ENCODE assay signal across 8 cellular contexts in genomic region chr11:94876645-94877445, GRCh38.
DNase-seq lines count a peak whose midpoint lies in the region; ATAC-seq and TF ChIP-seq lines count a peak whose summit lies in the region.

No MANE protein-coding gene starts in this region.

- no peak for TF ChIP-seq CTCF in Caco-2 (IDR thresholded peaks at IDR 0.05; ENCODE audit: insufficient read depth in 1 of 2, low read depth in 1 of 2, low read length in 1 of 2, severe bottlenecking in 1 of 2, unreplicated experiment in 1 of 2)

- POLR2A ChIA-PET in Caco-2 (lab: Charles Lee): no interaction called here

- peak overlapping the region; percentile 80 for H3K9ac ChIP-seq in mesenchymal stem cell (ENCODE audit: low read length)

- no peak overlapping the region for H3K23ac ChIP-seq in mesenchymal stem cell (ENCODE audit: low read length in 2 of 2)

- intact Hi-C loops in Caco-2 (cut with micrococcal nuclease; ENCODE audit: unreplicated experiment): no loop called here

- no peaks in the 10 kb centered on the region for H3K9me3 Mint-ChIP-seq in Caco-2 (ENCODE audit: unreplicated experiment)
- H3K9me3 Mint-ChIP-seq in effector memory CD8-positive, alpha-beta T cell: no peaks in the 10 kb centered on the region

- no peak overlapping the region for H3K4me3 Mint-ChIP-seq in Caco-2 (ENCODE audit: unreplicated experiment)
- H3K4me3 Mint-ChIP-seq in effector memory CD8-positive, alpha-beta T cell: no peak overlapping the region

- 8% methylated on average over 7 of the region's 12 CpGs for whole genome bisulfite sequencing in mesenchymal stem cell

- peak overlapping the region; percentile 30 for H4K8ac ChIP-seq in mesenchymal stem cell (ENCODE audit: low read length)

- H2BK5ac ChIP-seq in mesenchymal stem cell (ENCODE audit: low read depth, low read length, poor library complexity, severe bottlenecking): peak overlapping the region; percentile 85

- CTCF ChIA-PET in Caco-2 (lab: Charles Lee): no interaction called here

- H3K27ac Mint-ChIP-seq in Caco-2 (ENCODE audit: unreplicated experiment): peak overlapping the region; percentile 7
- peak overlapping the region in 1 of 2 donors; percentile 60 for H3K27ac Mint-ChIP-seq in effector memory CD8-positive, alpha-beta T cell

- H3K4me2 ChIP-seq in mesenchymal stem cell (ENCODE audit: low read length, poor library complexity, severe bottlenecking): no peak overlapping the region

- H3K27ac ChIP-seq in mesenchymal stem cell (ENCODE audit: low read length, poor library complexity, severe bottlenecking): peak overlapping the region; percentile 95

- no peak overlapping the region for H3K14ac ChIP-seq in mesenchymal stem cell (ENCODE audit: low read length in 2 of 2)

- peak overlapping the region; percentile 88 to 92 for H3K18ac ChIP-seq in mesenchymal stem cell (ENCODE audit: low read depth in 1 of 2, low read length in 2 of 2)

- H3K4me1 ChIP-seq in Caco-2 (0 out of 2 replicates have a peak, but pooled peaks cover 7% of the 10 kb centered on the region), mesenchymal stem cell (ENCODE audit: control insufficient read depth, insufficient read depth, low read depth, low read length) (peaks cover 13% of the 10 kb centered on the region)

- H3K79me1 ChIP-seq in mesenchymal stem cell (replicated peaks; ENCODE audit: low read length, poor library complexity, severe bottlenecking): peaks cover 40% of the 10 kb centered on the region

- ATAC-seq in GM21423 (IDR thresholded peaks at IDR 0.05; ENCODE audit: unreplicated experiment): peak; percentile 94
- peak; percentile 35 for ATAC-seq in effector memory CD8-positive, alpha-beta T cell (replicated peaks)

- BruUV-seq in Caco-2 (replicated peaks; lab: Mats Ljungman, UMichigan): no TSS peak

- H3K36me3 Mint-ChIP-seq in Caco-2 (ENCODE audit: insufficient read depth, unreplicated experiment): peaks cover 60% of the 10 kb centered on the region
- H3K36me3 Mint-ChIP-seq in effector memory CD8-positive, alpha-beta T cell (ENCODE audit: insufficient read depth): no peaks in the 10 kb centered on the region

- peaks cover 7% of the 10 kb centered on the region for H3K36me3 ChIP-seq in Caco-2 (ENCODE audit: control insufficient read depth, insufficient read depth, low read length)
- peaks cover 50 to 93% of the 10 kb centered on the region in 2 experiments for H3K36me3 ChIP-seq in mesenchymal stem cell (ENCODE audit: control insufficient read depth in 1 of 2, insufficient read depth in 2 of 2, low read depth in 1 of 2, low read length in 2 of 2)

- no peaks in the 10 kb centered on the region for H3K9me3 ChIP-seq in Caco-2
- H3K9me3 ChIP-seq in mesenchymal stem cell (ENCODE audit: control insufficient read depth, low read length): no peaks in the 10 kb centered on the region

- H3K27me3 ChIP-seq in Caco-2 (replicated peaks; ENCODE audit: control insufficient read depth, insufficient read depth, low read length) (no peaks in the 10 kb centered on the region), mesenchymal stem cell (ENCODE audit: control insufficient read depth in 1 of 2, insufficient read depth in 1 of 2, low read length in 2 of 2) (no peaks in the 10 kb centered on the region)

- H3K4me1 Mint-ChIP-seq in Caco-2 (ENCODE audit: low read depth, unreplicated experiment): peaks cover 7% of the 10 kb centered on the region
- H3K4me1 Mint-ChIP-seq in effector memory CD8-positive, alpha-beta T cell (ENCODE audit: low read depth in 2 of 2): peaks cover 6 to 10% of the 10 kb centered on the region in 2 donors

- peak overlapping the region; percentile 27 to 77 for H3K4ac ChIP-seq in mesenchymal stem cell (ENCODE audit: low read depth in 1 of 2, low read length in 2 of 2)

- no peak overlapping the region for H2BK15ac ChIP-seq in mesenchymal stem cell (ENCODE audit: low read depth, poor library complexity, severe bottlenecking)

- peak overlapping the region; percentile 55 to 81 for H2BK12ac ChIP-seq in mesenchymal stem cell (ENCODE audit: low read length in 2 of 2)

- peak overlapping the region; percentile 76 for H2AK5ac ChIP-seq in mesenchymal stem cell (ENCODE audit: low read length, severe bottlenecking)

- H3K4me3 ChIP-seq in Caco-2 (ENCODE audit: low read depth, low read length) (no peak overlapping the region), mesenchymal stem cell (ENCODE audit: insufficient read depth in 1 of 2, low read depth in 1 of 2, low read length in 2 of 2) (no peak overlapping the region)

- no peak overlapping the region for H2AFZ ChIP-seq in mesenchymal stem cell (ENCODE audit: low read depth, low read length)

- peak overlapping the region; percentile 83 for H2BK120ac ChIP-seq in mesenchymal stem cell (ENCODE audit: low read depth, low read length)

- peak overlapping the region; percentile 40 for H4K91ac ChIP-seq in mesenchymal stem cell (ENCODE audit: low read length)

- H3K27me3 Mint-ChIP-seq in Caco-2 (ENCODE audit: insufficient read depth, unreplicated experiment): no peaks in the 10 kb centered on the region
- H3K27me3 Mint-ChIP-seq in effector memory CD8-positive, alpha-beta T cell: peaks cover 19 to 32% of the 10 kb centered on the region in 2 donors

- DNase-seq in Caco-2 (peak in 1 of 2 experiments; percentile 25), HS-27A (ENCODE audit: low read depth) (peak; percentile 86), mesenchymal stem cell (peak; percentile 99), ecto neural progenitor cell (ENCODE audit: low spot score) (no peak)
- peak; percentile 23 to 39 for DNase-seq in activated CD4-positive, alpha-beta T cell treated with anti-CD3 and anti-CD28 coated beads for 4 hours
- peak in 1 of 3 experiments; percentile 6 for DNase-seq in effector memory CD8-positive, alpha-beta T cell
- DNase-seq in stimulated activated CD8-positive, alpha-beta memory T cell treated with anti-CD3 and anti-CD28 coated beads, Interleukin-2, amount 100 ng/mL, for 1 hour (ENCODE audit: low read depth in 2 of 2): peak; percentile 12 to 16
